In genomic region chr11:110376711-110377324, GRCh38 we compare ENCODE assay signal across 8 cellular contexts. TPM values are rescaled to one million over a fixed set of nuclear protein-coding genes. Genes with fewer than 3 reads are reported as not detected.
DNase-seq lines count a peak whose midpoint lies in the region; ATAC-seq, FAIRE-seq and TF ChIP-seq lines count a peak whose summit lies in the region.

No MANE protein-coding gene starts in this region.

- H3K9me2 ChIP-seq in SU-DHL-6 (replicated peaks; ENCODE audit: insufficient read depth, low read length): no peaks in the 10 kb centered on the region

- H3K79me1 ChIP-seq in H1 (ENCODE audit: low read depth, low read length): no peaks in the 10 kb centered on the region

- H4K20me1 ChIP-seq in DND-41 (ENCODE audit: insufficient read depth, low read length): no peaks in the 10 kb centered on the region
- H4K20me1 ChIP-seq in SU-DHL-6 (ENCODE audit: low read depth, low read length): no peaks in the 10 kb centered on the region
- H4K20me1 ChIP-seq in H1 (replicated peaks in 1 of 2; ENCODE audit: control insufficient read depth in 1 of 2, insufficient read depth in 2 of 2, low read length in 2 of 2): no peaks in the 10 kb centered on the region

- H4K91ac ChIP-seq in H1 (replicated peaks; ENCODE audit: insufficient read length, low read length): no peak overlapping the region

- H3K4me2 ChIP-seq in DND-41 (ENCODE audit: insufficient read depth, low read length) (no peak overlapping the region), SU-DHL-6 (ENCODE audit: low read depth, low read length, poor library complexity, severe bottlenecking) (peak overlapping the region; percentile 29), H1 (ENCODE audit: insufficient read depth in 1 of 2, low read depth in 2 of 2, low read length in 2 of 2) (no peak overlapping the region)

- peak; percentile 67 for ATAC-seq in DND-41 (ENCODE audit: insufficient read depth, low read depth)
- peak; percentile 81 for ATAC-seq in lung (ENCODE audit: insufficient read depth, low FRiP score)
- no peak for ATAC-seq in GM19455 (IDR thresholded peaks at IDR 0.05; ENCODE audit: unreplicated experiment)

- TF ChIP-seq POLR2A in H54 (IDR thresholded peaks at IDR 0.05; ENCODE audit: low read depth, low read length) (no peak), H1 (IDR thresholded peaks at IDR 0.05; ENCODE audit: control extremely low read depth in 1 of 2, low read depth in 2 of 2, low read length in 2 of 2) (no peak), transverse colon (IDR thresholded peaks at IDR 0.05) (no peak)

- FAIRE-seq in H54 (lab: Jason Lieb, UNC) (no peak), H1 (lab: Jason Lieb, UNC) (peak; percentile 69)

- no peak overlapping the region for H4K8ac ChIP-seq in H1 (ENCODE audit: extremely low read depth, insufficient read depth, low read length)

- H3K23me2 ChIP-seq in H1 (ENCODE audit: low read depth, low read length): no peaks in the 10 kb centered on the region

- H3K9me3 ChIP-seq in DND-41 (ENCODE audit: insufficient read depth, low read length, severe bottlenecking): no peaks in the 10 kb centered on the region
- no peaks in the 10 kb centered on the region for H3K9me3 ChIP-seq in SU-DHL-6 (ENCODE audit: insufficient read depth, low read length)
- H3K9me3 ChIP-seq in H1 (ENCODE audit: insufficient read depth in 2 of 2, low read depth in 1 of 2, low read length in 1 of 2): no peaks in the 10 kb centered on the region
- no peaks in the 10 kb centered on the region for H3K9me3 ChIP-seq in lung (ENCODE audit: control insufficient read depth in 2 of 2, insufficient read depth in 1 of 2, low read length in 1 of 2)
- no peaks in the 10 kb centered on the region for H3K9me3 ChIP-seq in transverse colon

- H2AK5ac ChIP-seq in H1 (ENCODE audit: low read depth, low read length): no peak overlapping the region

- in situ Hi-C loops in transverse colon (cut with MboI; ENCODE audit: low pct_ligation_motif_present in 1 of 4, low pct_unique_long_range_greater_than_20kb in 1 of 4, low sequenced_read_pairs in 3 of 4): loop anchor here in 3 of 4 donors (10.0 kb wide), 1 partner anchor 172 kb away; no protein-coding TSS in a partner anchor

- peak; percentile 74 for TF ChIP-seq CTCF in DND-41 (IDR thresholded peaks at IDR 0.05; ENCODE audit: borderline replicate concordance, extremely low read depth, low read length, poor library complexity, severe bottlenecking)
- TF ChIP-seq CTCF in SU-DHL-6 (IDR thresholded peaks at IDR 0.05; ENCODE audit: insufficient read depth, low read length, poor library complexity, severe bottlenecking): peak; percentile 86
- TF ChIP-seq CTCF in H1 (IDR thresholded peaks at IDR 0.05; ENCODE audit: control extremely low read depth in 1 of 3, insufficient read depth in 1 of 3, low read depth in 1 of 3, low read length in 3 of 3): peak in 2 of 3 experiments; percentile 56 to 58; a peak in 3 of 4 replicates
- TF ChIP-seq CTCF in lung (IDR thresholded peaks at IDR 0.05; ENCODE audit: control extremely low read depth, extremely low read depth): peak; percentile 56
- TF ChIP-seq CTCF in transverse colon (IDR thresholded peaks at IDR 0.05): peak; percentile 68 to 79 (median 74)

- no peaks in the 10 kb centered on the region for H3F3A ChIP-seq in SU-DHL-6 (ENCODE audit: insufficient read depth)

- H2BK120ac ChIP-seq in H1 (replicated peaks; ENCODE audit: low read depth, low read length): no peak overlapping the region

- no peak overlapping the region for H3K14ac ChIP-seq in H1 (ENCODE audit: insufficient read length)

- H2BK15ac ChIP-seq in H1 (ENCODE audit: low read length): no peak overlapping the region

- POLR2A ChIA-PET in H1 (lab: Charles Lee; ENCODE audit: partially characterized antibody): interaction anchor here (0.6 kb wide), 1 partner anchor 81 kb away, joined by 3 read pairs; the partner anchor contains the start of gene RDX

- no peak overlapping the region for H4K5ac ChIP-seq in H1 (ENCODE audit: insufficient read length, low read depth, low read length)

- H3K27ac ChIP-seq in DND-41 (ENCODE audit: low read length) (no peak overlapping the region), SU-DHL-6 (ENCODE audit: low read depth, low read length) (no peak overlapping the region), H1 (ENCODE audit: low read depth, low read length) (no peak overlapping the region), lung (ENCODE audit: low read depth in 1 of 2, low read length in 1 of 2) (peak overlapping the region in 1 of 2 donors; percentile 20), transverse colon (peak overlapping the region in 3 of 4 donors; percentile 26 to 68 (median 48))

- H3K4me1 ChIP-seq in DND-41 (ENCODE audit: insufficient read depth, low read length) (no peaks in the 10 kb centered on the region), H1 (replicated peaks in 1 of 4; ENCODE audit: control insufficient read depth in 3 of 4, insufficient read depth in 4 of 4, low read length in 3 of 4) (no peaks in the 10 kb centered on the region), lung (ENCODE audit: control insufficient read depth in 2 of 2, insufficient read depth in 2 of 2, low read length in 2 of 2) (peaks cover 0 to 2% of the 10 kb centered on the region in 2 donors), transverse colon (peaks cover 0 to 11% (median 9%) of the 10 kb centered on the region in 4 donors)

- H3K27me3 ChIP-seq in DND-41 (ENCODE audit: insufficient read depth, low read length, poor library complexity): no peaks in the 10 kb centered on the region
- no peaks in the 10 kb centered on the region for H3K27me3 ChIP-seq in SU-DHL-6 (ENCODE audit: low read length)
- no peaks in the 10 kb centered on the region for H3K27me3 ChIP-seq in H1 (replicated peaks in 1 of 4; ENCODE audit: control insufficient read depth in 3 of 4, extremely low read depth in 1 of 4, insufficient read depth in 3 of 4, low read length in 3 of 4)
- H3K27me3 ChIP-seq in lung (ENCODE audit: control insufficient read depth, insufficient read depth): no peaks in the 10 kb centered on the region
- H3K27me3 ChIP-seq in transverse colon: no peaks in the 10 kb centered on the region

- no peak overlapping the region for H3K4ac ChIP-seq in H1 (replicated peaks; ENCODE audit: insufficient read length, low read depth, low read length)

- peak; percentile 78 to 83 for TF ChIP-seq RAD21 in H1 (IDR thresholded peaks at IDR 0.05 in 1 of 2, conservative IDR thresholded peaks at IDR 0.05 in 1 of 2; ENCODE audit: low read depth in 2 of 2, low read length in 2 of 2)

- CTCF ChIA-PET in H1 (lab: Charles Lee; ENCODE audit: partially characterized antibody): interaction anchor here (0.5 to 2.0 kb wide), 24 partner anchors 9 to 470 kb away, joined by 3 to 26 read pairs (median 3); no protein-coding TSS in a partner anchor

- H2BK12ac ChIP-seq in H1 (ENCODE audit: low read depth, low read length): no peak overlapping the region

- no peaks in the 10 kb centered on the region for H3K36me3 ChIP-seq in DND-41 (ENCODE audit: insufficient read depth, low read length)
- no peaks in the 10 kb centered on the region for H3K36me3 ChIP-seq in SU-DHL-6 (ENCODE audit: low read length)
- no peaks in the 10 kb centered on the region for H3K36me3 ChIP-seq in H1 (ENCODE audit: control insufficient read depth in 2 of 4, insufficient read depth in 4 of 4, low read length in 3 of 4)
- no peaks in the 10 kb centered on the region for H3K36me3 ChIP-seq in lung (ENCODE audit: control insufficient read depth in 2 of 2, insufficient read depth in 2 of 2, low read length in 2 of 2)
- no peaks in the 10 kb centered on the region for H3K36me3 ChIP-seq in transverse colon

- H2AFZ ChIP-seq in DND-41 (ENCODE audit: low read depth, low read length) (no peak overlapping the region), SU-DHL-6 (ENCODE audit: low read depth, low read length, severe bottlenecking) (peak overlapping the region; percentile 35), H1 (ENCODE audit: low read length) (no peak overlapping the region)

- no peak overlapping the region for H3K18ac ChIP-seq in H1 (ENCODE audit: extremely low read depth, low read length)

- no peak overlapping the region for H2BK5ac ChIP-seq in H1 (ENCODE audit: low read depth, low read length)

- no peak overlapping the region for H2BK20ac ChIP-seq in H1 (ENCODE audit: low read length)

- H3K4me3 ChIP-seq in DND-41 (ENCODE audit: low read depth in 1 of 2, low read length in 2 of 2) (no peak overlapping the region), SU-DHL-6 (ENCODE audit: insufficient read depth, low read length, poor library complexity, severe bottlenecking) (no peak overlapping the region), H1 (ENCODE audit: extremely low read depth in 1 of 4, insufficient read depth in 2 of 4, low read depth in 3 of 4, low read length in 4 of 4) (no peak overlapping the region), lung (no peak overlapping the region), transverse colon (peak overlapping the region in 1 of 4 donors; percentile 9)

- H3K9ac ChIP-seq in DND-41 (ENCODE audit: low read depth, low read length) (no peak overlapping the region), SU-DHL-6 (ENCODE audit: low read length) (no peak overlapping the region), H1 (replicated peaks in 1 of 4; ENCODE audit: extremely low read depth in 1 of 4, low read depth in 3 of 4, low read length in 3 of 4) (no peak overlapping the region)

- TF ChIP-seq EP300 in H1 (IDR thresholded peaks at IDR 0.05; ENCODE audit: borderline replicate concordance in 1 of 2, low read depth in 2 of 2, low read length in 2 of 2) (no peak), transverse colon (IDR thresholded peaks at IDR 0.05; ENCODE audit: low read depth) (no peak)

- no peaks in the 10 kb centered on the region for H3K79me2 ChIP-seq in DND-41 (ENCODE audit: insufficient read depth, low read length)
- H3K79me2 ChIP-seq in SU-DHL-6 (ENCODE audit: insufficient read depth, low read length): no peaks in the 10 kb centered on the region
- H3K79me2 ChIP-seq in H1 (ENCODE audit: control insufficient read depth in 1 of 2, insufficient read depth in 2 of 2, low read length in 2 of 2): no peaks in the 10 kb centered on the region

- intact Hi-C loops in transverse colon (cut with DNase I; ENCODE audit: low total_unique reads): loop anchor here (5.0 kb wide), 1 partner anchor 175 kb away; no protein-coding TSS in a partner anchor

- H3K56ac ChIP-seq in H1 (replicated peaks; ENCODE audit: insufficient read length, low read depth, low read length): no peak overlapping the region

- H3K23ac ChIP-seq in H1 (ENCODE audit: insufficient read length): no peak overlapping the region

- DNase-seq in DND-41: peak; percentile 18
- peak; percentile 40 for DNase-seq in H54 (ENCODE audit: insufficient read length, low spot score)
- peak; percentile 59 for DNase-seq in NCI-H1417 treated with DMSO at 0.1 percent for 48 hours (lab: John Stamatoyannopoulos, UW)
- peak in 1 of 2 experiments; percentile 25 for DNase-seq in H1 (ENCODE audit: low read depth in 1 of 2, low spot score in 2 of 2)
- peak; percentile 81 for DNase-seq in lung (ENCODE audit: low spot score)
- DNase-seq in transverse colon: peak; percentile 68

- 57% methylated on average over 6 of the region's 6 CpGs; no CpG with 5 or more reads in 1 of the 2 experiments for WGBS in H1 (ENCODE audit: extremely low coverage in 1 of 2, insufficient coverage in 1 of 2, insufficient read length in 1 of 2, insufficient replicate concordance in 2 of 2, low coverage in 1 of 2, low lambda C conversion rate in 2 of 2, missing lambda C conversion rate in 1 of 2), 2 experiments
- WGBS in lung, 2 donors: 7 to 9% methylated on average over 6 of the region's 6 CpGs
- WGBS in transverse colon (ENCODE audit: low coverage in 1 of 2), 2 donors: 17 to 30% methylated on average over 5 to 6 of the region's 6 CpGs

RNA-seq across cellular contexts. Expression of gene FDX1, which starts 52.9 kb away (rescaled TPM):
- total RNA-seq in H1 (2021; fragmentation: NEBNext Ultra II Directional; extraction: Animal tissue kit (Norgen Biotek cat#: 25700)): 9.4 and 9.6 TPM in 2 replicates
- polyA plus RNA-seq in H1 (2011; rRNA removed): 2.4 and 3.7 TPM in 2 replicates
- polyA plus RNA-seq in H1 (2011; cell fraction: cytosol; rRNA removed): 4.9 TPM
- 1.2 TPM for polyA plus RNA-seq in H1 (2011; cell fraction: nucleus; rRNA removed)
- 5.6 to 10.2 TPM (median 6.5 TPM) in 4 replicates for polyA plus RNA-seq in H1 (2012, experiment 1 of 2)
- 5.4 TPM for polyA plus RNA-seq in H1 (2012, experiment 2 of 2)
- 5.2 TPM for polyA plus RNA-seq in H1 (2013, experiment 1 of 2)
- 5.4 TPM for polyA plus RNA-seq in H1 (2013, experiment 2 of 2)
- polyA minus RNA-seq in H1 (2011; rRNA and poly(A)+ RNA removed): 2.1 and 3.9 TPM in 2 replicates
- polyA minus RNA-seq in H1 (2011; cell fraction: cytosol; rRNA and poly(A)+ RNA removed): 3.4 TPM
- 1.9 TPM for polyA minus RNA-seq in H1 (2011; cell fraction: nucleus; rRNA and poly(A)+ RNA removed)
- 10 to 100 TPM; 14.1 to 16.2 TPM for total RNA-seq in lung
- 10 to 100 TPM; 11.0 to 14.9 TPM for polyA plus RNA-seq in lung
- total RNA-seq in transverse colon: 10 to 100 TPM; 25.4 to 28.9 (median 26.8) TPM

Comparison
In these comparisons a context has a peak if more than half of its experiments do, and no peak if none do; other contexts are left out.
1. H3K27ac ChIP-seq: peak in transverse colon (3 of 4); none in DND-41 (single experiment), SU-DHL-6 (single experiment) and H1 (single experiment).
2. Peak in every context shown above with its lines, with median percentiles within 50 percentile points of each other: CTCF ChIP-seq.